Comparison of ENCODE assay signal across 8 cellular contexts in genomic region chr9:7976167-7976755, GRCh38.
DNase-seq lines count a peak whose midpoint lies in the region; ATAC-seq and TF ChIP-seq lines count a peak whose summit lies in the region.

No MANE protein-coding gene starts in this region.

- no peaks in the 10 kb centered on the region for H3K4me1 ChIP-seq in breast epithelium

- H3K27ac Mint-ChIP-seq in activated naive CD4-positive, alpha-beta T cell treated with anti-CD3 and anti-CD28 coated beads, Interleukin-2, amount 10 ng/mL, durations not matched to agents 7 days and 5 days = peak overlapping the region; percentile 96

- H3K27me3 Mint-ChIP-seq in activated naive CD4-positive, alpha-beta T cell treated with anti-CD3 and anti-CD28 coated beads, Interleukin-2, amount 10 ng/mL, durations not matched to agents 7 days and 5 days = no peaks in the 10 kb centered on the region

- H3K27ac ChIP-seq in breast epithelium = no peak overlapping the region
- H3K27ac ChIP-seq in RWPE1 = no peak overlapping the region

- CTCF ChIA-PET in activated naive CD4-positive, alpha-beta T cell treated with anti-CD3 and anti-CD28 coated beads, Interleukin-2, amount 10 ng/mL, durations not matched to agents 7 days and 5 days (lab: Charles Lee) = interaction anchor here (1.3 kb wide), 1 partner anchor 132 kb away, joined by 3 read pairs; no protein-coding TSS in a partner anchor
- CTCF ChIA-PET in RWPE1 (lab: Yijun Ruan, JAX) = no interaction called here

- no peaks in the 10 kb centered on the region for H3K27me3 ChIP-seq in breast epithelium

- TF ChIP-seq CTCF in breast epithelium (IDR thresholded peaks at IDR 0.05) (no peak), RWPE1 (conservative IDR thresholded peaks at IDR 0.05; ENCODE audit: low read depth) (no peak)

- intact Hi-C loops in breast epithelium (cut with DNase I; ENCODE audit: low total_unique reads) = no loop called here

- H3K4me3 Mint-ChIP-seq in activated naive CD4-positive, alpha-beta T cell treated with anti-CD3 and anti-CD28 coated beads, Interleukin-2, amount 10 ng/mL, durations not matched to agents 7 days and 5 days = peak overlapping the region; percentile 27

- no peaks in the 10 kb centered on the region for H3K36me3 ChIP-seq in breast epithelium

- POLR2A ChIA-PET in RWPE1 (lab: Yijun Ruan, JAX; ENCODE audit: low non-redundant PET) = no interaction called here

- H3K4me1 Mint-ChIP-seq in activated naive CD4-positive, alpha-beta T cell treated with anti-CD3 and anti-CD28 coated beads, Interleukin-2, amount 10 ng/mL, durations not matched to agents 7 days and 5 days = peaks cover 68% of the 10 kb centered on the region

- peaks cover 11% of the 10 kb centered on the region for H3K36me3 Mint-ChIP-seq in activated naive CD4-positive, alpha-beta T cell treated with anti-CD3 and anti-CD28 coated beads, Interleukin-2, amount 10 ng/mL, durations not matched to agents 7 days and 5 days

- no peaks in the 10 kb centered on the region for H3K9me3 ChIP-seq in breast epithelium

- ATAC-seq in GM18519 (IDR thresholded peaks at IDR 0.05; ENCODE audit: low FRiP score, unreplicated experiment) (peak; percentile 95), HG02678 (IDR thresholded peaks at IDR 0.05; ENCODE audit: unreplicated experiment) (peak; percentile 98)

- H3K9me3 Mint-ChIP-seq in activated naive CD4-positive, alpha-beta T cell treated with anti-CD3 and anti-CD28 coated beads, Interleukin-2, amount 10 ng/mL, durations not matched to agents 7 days and 5 days = no peaks in the 10 kb centered on the region

- H3K4me3 ChIP-seq in breast epithelium = no peak overlapping the region

- TF ChIP-seq POLR2A in breast epithelium (IDR thresholded peaks at IDR 0.05) = no peak

- DNase-seq in NOMO-1 treated with dmso at 0.1 percent for 144 hours (lab: John Stamatoyannopoulos, UW; ENCODE audit: unreplicated experiment) (peak; percentile 64), DMS79 treated with DMSO at 0.1 percent for 48 hours (lab: John Stamatoyannopoulos, UW) (no peak), breast epithelium (ENCODE audit: low spot score in 2 of 2) (no peak), RWPE1 (ENCODE audit: low spot score) (no peak)
- DNase-seq in activated naive CD4-positive, alpha-beta T cell treated with anti-CD3 and anti-CD28 coated beads, Interleukin-2, amount 10 ng/mL, durations not matched to agents 7 days and 5 days = peak; percentile 69
- peak; percentile 30 for DNase-seq in stimulated activated CD8-positive, alpha-beta memory T cell treated with anti-CD3 and anti-CD28 coated beads, Interleukin-12 subunit alpha, Interleukin-12 subunit beta, amount 100 ng/mL, for 1 hour (ENCODE audit: low read depth)

Comparison
In these comparisons a context has a peak if more than half of its experiments do, and no peak if none do; other contexts are left out.
1. DNase-seq: peak in NOMO-1 treated with dmso at 0.1 percent for 144 hours (single experiment), activated naive CD4-positive, alpha-beta T cell treated with anti-CD3 and anti-CD28 coated beads, Interleukin-2, amount 10 ng/mL, durations not matched to agents 7 days and 5 days (single experiment) and stimulated activated CD8-positive, alpha-beta memory T cell treated with anti-CD3 and anti-CD28 coated beads, Interleukin-12 subunit alpha, Interleukin-12 subunit beta, amount 100 ng/mL, for 1 hour (single experiment); none in DMS79 treated with DMSO at 0.1 percent for 48 hours (single experiment), breast epithelium (0 of 2) and RWPE1 (single experiment).